In genomic region chr2:157447031-157447430, GRCh38 we compare ENCODE assay signal across 14 cellular contexts. TPM values are rescaled to one million over a fixed set of nuclear protein-coding genes. Genes with fewer than 3 reads are reported as not detected.
DNase-seq lines count a peak whose midpoint lies in the region; ATAC-seq and TF ChIP-seq lines count a peak whose summit lies in the region.
"Had no signal": no experiment of that assay in that cellular context is flagged by ENCODE, and none has a peak within 500 bp of the region (broad histone marks: within the 10 kb centered on the region; RNA-seq: fewer than 3 reads in every experiment).

No MANE protein-coding gene starts in this region.

- no peak overlapping the region for H3K9ac ChIP-seq in KMS-11

- peaks cover 57% of the 10 kb centered on the region for H3K4me1 ChIP-seq in CD4-positive, alpha-beta memory T cell (ENCODE audit: insufficient read depth, low read length)
- H3K4me1 ChIP-seq in KMS-11 (ENCODE audit: low read depth, poor library complexity, severe bottlenecking), result peaks cover 28% of the 10 kb centered on the region
- H3K4me1 ChIP-seq: sigmoid colon had no signal

- no peak overlapping the region for H3K4me3 ChIP-seq in CD4-positive, alpha-beta memory T cell (ENCODE audit: low read length in 2 of 2)
- no peak overlapping the region for H3K4me3 ChIP-seq in KMS-11 (IDR thresholded peaks at IDR 0.05; ENCODE audit: insufficient read depth, low read depth, low read length)
- H3K4me3 ChIP-seq: mucosa of descending colon, sigmoid colon had no signal

- no peaks in the 10 kb centered on the region for H3K36me3 ChIP-seq in CD4-positive, alpha-beta memory T cell (ENCODE audit: insufficient read depth, low read length)
- no peaks in the 10 kb centered on the region for H3K36me3 ChIP-seq in KMS-11 (ENCODE audit: insufficient read depth)
- H3K36me3 ChIP-seq: sigmoid colon had no signal

- no peaks in the 10 kb centered on the region for H3K27me3 ChIP-seq in CD4-positive, alpha-beta memory T cell (ENCODE audit: insufficient read depth, low read length)
- H3K27me3 ChIP-seq in KMS-11 (ENCODE audit: insufficient read depth, low read depth), result no peaks in the 10 kb centered on the region
- H3K27me3 ChIP-seq: sigmoid colon had no signal

- H2AFZ ChIP-seq in KMS-11 (ENCODE audit: low read depth), result no peak overlapping the region

- peak overlapping the region; percentile 75 to 95 (median 90) for H3K27ac Mint-ChIP-seq in CD4-positive, alpha-beta memory T cell
- peak overlapping the region; percentile 85 for H3K27ac Mint-ChIP-seq in activated CD4-positive, alpha-beta memory T cell treated with anti-CD3 and anti-CD28 coated beads, Interleukin-2, amount 10 ng/mL, durations not matched to agents 7 days and 5 days
- peak overlapping the region; percentile 60 to 93 (median 85) for H3K27ac Mint-ChIP-seq in naive thymus-derived CD8-positive, alpha-beta T cell

- POLR2A ChIA-PET in CD4-positive, alpha-beta memory T cell (lab: Charles Lee; ENCODE audit: partially characterized antibody), result interaction anchor here (0.9 to 7.1 kb wide), 10 partner anchors 9 to 119 kb away, joined by 4 to 99 read pairs (median 12); no protein-coding TSS in a partner anchor
- POLR2A ChIA-PET in activated CD4-positive, alpha-beta memory T cell treated with anti-CD3 and anti-CD28 coated beads, Interleukin-2, amount 10 ng/mL, durations not matched to agents 7 days and 5 days (lab: Charles Lee), result interaction anchor here (0.8 to 6.7 kb wide), 23 partner anchors 8 to 452 kb away, joined by 3 to 78 read pairs (median 7); partner anchors contain the start of gene ACVR1C
- POLR2A ChIA-PET in naive thymus-derived CD8-positive, alpha-beta T cell (lab: Charles Lee), result interaction anchor here (0.6 to 3.3 kb wide), 8 partner anchors 9 to 181 kb away, joined by 3 to 20 read pairs (median 4); no protein-coding TSS in a partner anchor

- intact Hi-C loops in CD4-positive, alpha-beta memory T cell (cut with micrococcal nuclease), result loop anchor here (10.0 kb wide), 1 partner anchor 1112 kb away; the partner anchor contains the start of gene NR4A2

- no peaks in the 10 kb centered on the region for H4K20me1 ChIP-seq in KMS-11 (ENCODE audit: insufficient read depth)

- H3K4me2 ChIP-seq in KMS-11, result peak overlapping the region; percentile 89; the same call in 1 of the 2 replicates

- peaks cover 0 to 2% (median 0%) of the 10 kb centered on the region in 8 donors for H3K9me3 Mint-ChIP-seq in CD4-positive, alpha-beta memory T cell
- H3K9me3 Mint-ChIP-seq in activated CD4-positive, alpha-beta memory T cell treated with anti-CD3 and anti-CD28 coated beads, Interleukin-2, amount 10 ng/mL, durations not matched to agents 7 days and 5 days, result no peaks in the 10 kb centered on the region
- no peaks in the 10 kb centered on the region for H3K9me3 Mint-ChIP-seq in naive thymus-derived CD8-positive, alpha-beta T cell

- CTCF ChIA-PET in CD4-positive, alpha-beta memory T cell (lab: Charles Lee; ENCODE audit: partially characterized antibody), result interaction anchor here (1.0 to 7.1 kb wide), 10 partner anchors 9 to 145 kb away, joined by 3 to 71 read pairs (median 5); partner anchors contain the start of gene ERMN
- CTCF ChIA-PET in activated CD4-positive, alpha-beta memory T cell treated with anti-CD3 and anti-CD28 coated beads, Interleukin-2, amount 10 ng/mL, durations not matched to agents 7 days and 5 days (lab: Charles Lee), result interaction anchor here (1.0 to 3.3 kb wide), 11 partner anchors 8 to 144 kb away, joined by 3 to 26 read pairs (median 4); partner anchors contain the start of gene ERMN

- H3K27me3 Mint-ChIP-seq in CD4-positive, alpha-beta memory T cell, result no peaks in the 10 kb centered on the region
- H3K27me3 Mint-ChIP-seq in activated CD4-positive, alpha-beta memory T cell treated with anti-CD3 and anti-CD28 coated beads, Interleukin-2, amount 10 ng/mL, durations not matched to agents 7 days and 5 days, result no peaks in the 10 kb centered on the region
- no peaks in the 10 kb centered on the region for H3K27me3 Mint-ChIP-seq in naive thymus-derived CD8-positive, alpha-beta T cell

- H3K79me2 ChIP-seq in KMS-11 (ENCODE audit: insufficient read depth, low read depth), result peaks cover 38% of the 10 kb centered on the region

- ATAC-seq in naive thymus-derived CD8-positive, alpha-beta T cell, result no peak
- ATAC-seq in HG03469 (IDR thresholded peaks at IDR 0.05; ENCODE audit: unreplicated experiment), result no peak
- ATAC-seq: mucosa of descending colon had no signal

- H3K36me3 Mint-ChIP-seq in CD4-positive, alpha-beta memory T cell, result peaks cover 15 to 27% of the 10 kb centered on the region in 2 donors
- peaks cover 35% of the 10 kb centered on the region for H3K36me3 Mint-ChIP-seq in activated CD4-positive, alpha-beta memory T cell treated with anti-CD3 and anti-CD28 coated beads, Interleukin-2, amount 10 ng/mL, durations not matched to agents 7 days and 5 days (ENCODE audit: low read depth)
- H3K36me3 Mint-ChIP-seq in naive thymus-derived CD8-positive, alpha-beta T cell, result peaks cover 15 to 18% (median 15%) of the 10 kb centered on the region in 3 donors

- no peaks in the 10 kb centered on the region for H3K9me3 ChIP-seq in CD4-positive, alpha-beta memory T cell (ENCODE audit: control insufficient read depth in 1 of 2, low read length in 2 of 2)
- H3K9me3 ChIP-seq: mucosa of descending colon, sigmoid colon had no signal

- no peak for TF ChIP-seq CTCF in KMS-11 (conservative IDR thresholded peaks at IDR 0.05; ENCODE audit: low read depth, low read length)

- peak overlapping the region; percentile 33 for H3K27ac ChIP-seq in CD4-positive, alpha-beta memory T cell (ENCODE audit: low read depth, low read length)
- H3K27ac ChIP-seq in KMS-11, result no peak overlapping the region
- H3K27ac ChIP-seq: sigmoid colon had no signal

- peak overlapping the region; percentile 53 to 88 (median 76) for H3K4me3 Mint-ChIP-seq in CD4-positive, alpha-beta memory T cell
- peak overlapping the region; percentile 81 for H3K4me3 Mint-ChIP-seq in activated CD4-positive, alpha-beta memory T cell treated with anti-CD3 and anti-CD28 coated beads, Interleukin-2, amount 10 ng/mL, durations not matched to agents 7 days and 5 days
- H3K4me3 Mint-ChIP-seq in naive thymus-derived CD8-positive, alpha-beta T cell, result peak overlapping the region; percentile 13 to 77 (median 55)

- H3K4me1 Mint-ChIP-seq in CD4-positive, alpha-beta memory T cell, result peaks cover 39 to 66% (median 48%) of the 10 kb centered on the region in 4 donors
- peaks cover 55% of the 10 kb centered on the region for H3K4me1 Mint-ChIP-seq in activated CD4-positive, alpha-beta memory T cell treated with anti-CD3 and anti-CD28 coated beads, Interleukin-2, amount 10 ng/mL, durations not matched to agents 7 days and 5 days
- H3K4me1 Mint-ChIP-seq in naive thymus-derived CD8-positive, alpha-beta T cell, result peaks cover 29 to 57% (median 51%) of the 10 kb centered on the region in 4 donors

- no peak for DNase-seq in CD4-positive, alpha-beta memory T cell
- DNase-seq in activated CD4-positive, alpha-beta memory T cell treated with anti-CD3 and anti-CD28 coated beads, Interleukin-2, amount 10 ng/mL, durations not matched to agents 7 days and 5 days, result no peak
- no peak for DNase-seq in naive thymus-derived CD8-positive, alpha-beta T cell
- DNase-seq in NCI-H510A treated with DMSO at 0.1 percent for 48 hours (lab: John Stamatoyannopoulos, UW), result no peak
- no peak for DNase-seq in DMS114 treated with DMSO at 0.1 percent for 48 hours (lab: John Stamatoyannopoulos, UW; ENCODE audit: unreplicated experiment)
- DNase-seq: activated CD4-positive, CD25-positive, alpha-beta regulatory T cell treated with anti-CD3 and anti-CD28 coated beads, Interleukin-2, amount 50 U/mL, for 72 hours; DMS153; foreskin fibroblast; mucosa of descending colon; NCI-H2227 treated with DMSO at 0.1 percent for 48 hours; sigmoid colon had no signal

RNA-seq across cellular contexts. Expression of gene CYTIP, which starts 3.1 kb away (rescaled TPM):
- total RNA-seq in CD4-positive, alpha-beta memory T cell, result 100 to 1,000 TPM; 231 to 248 TPM
- 100 to 1,000 TPM; 163 to 176 TPM for polyA plus RNA-seq in CD4-positive, alpha-beta memory T cell
- 100 to 1,000 TPM; 389 to 406 TPM for total RNA-seq in activated CD4-positive, alpha-beta memory T cell treated with anti-CD3 and anti-CD28 coated beads, Interleukin-2, amount 10 ng/mL, durations not matched to agents 7 days and 5 days
- 100 to 1,000 TPM; 308 to 341 TPM for total RNA-seq in naive thymus-derived CD8-positive, alpha-beta T cell
- polyA plus RNA-seq in naive thymus-derived CD8-positive, alpha-beta T cell, result 100 to 1,000 TPM; 140 to 220 (median 155) TPM
- polyA plus RNA-seq: BJ had no signal
